Comparison of ENCODE assay signal across 18 cellular contexts in the genomic region with DNA sequence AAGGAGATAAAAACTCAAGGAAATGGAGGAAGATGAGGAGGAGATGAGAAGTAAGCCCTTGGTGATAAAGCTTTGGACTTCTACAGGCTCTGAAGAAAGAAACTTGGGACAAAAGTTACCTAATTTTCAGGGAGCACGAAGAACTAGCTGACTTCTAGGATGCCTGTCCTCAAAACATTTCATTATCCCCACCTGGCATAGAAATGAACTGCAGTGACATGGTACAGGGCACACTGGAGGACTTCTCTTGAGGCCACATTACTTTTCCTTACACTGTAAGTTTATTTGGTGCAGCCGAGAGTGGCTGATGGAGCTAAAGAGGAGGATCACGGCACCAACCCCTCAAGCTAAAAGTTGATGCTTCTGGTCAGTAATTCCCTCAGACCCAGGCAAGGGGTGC.
DNase-seq lines count a peak whose midpoint lies in the region; ATAC-seq and TF ChIP-seq lines count a peak whose summit lies in the region.
"Had no signal": no experiment of that assay in that cellular context is flagged by ENCODE, and none has a peak within 500 bp of the region (broad histone marks: within the 10 kb centered on the region; RNA-seq: fewer than 3 reads in every experiment).

No MANE protein-coding gene starts in this region.

- no peak overlapping the region for H3K27ac ChIP-seq in HEK293 (ENCODE audit: extremely low read depth, low read depth, low read length)
- peak overlapping the region; percentile 54 for H3K27ac ChIP-seq in VCaP
- no peak overlapping the region for H3K27ac ChIP-seq in thyroid gland
- H3K27ac ChIP-seq: HL-60, PC-9, SJSA1 had no signal

- peaks cover 12% of the 10 kb centered on the region for H3K4me1 Mint-ChIP-seq in activated naive CD8-positive, alpha-beta T cell treated with anti-CD3 and anti-CD28 coated beads, Interleukin-2, amount 10 ng/mL, durations not matched to agents 7 days and 5 days
- H3K4me1 Mint-ChIP-seq in activated naive CD8-positive, alpha-beta T cell treated with anti-CD3 and anti-CD28 coated beads for 36 hours: peaks cover 14% of the 10 kb centered on the region
- H3K4me1 Mint-ChIP-seq: CD14-positive monocyte had no signal

- CTCF ChIA-PET in HEK293 (lab: Yijun Ruan, JAX): no interaction called here

- TF ChIP-seq POLR2A in thyroid gland (IDR thresholded peaks at IDR 0.05): no peak

- H3K9me3 Mint-ChIP-seq in activated naive CD8-positive, alpha-beta T cell treated with anti-CD3 and anti-CD28 coated beads, Interleukin-2, amount 10 ng/mL, durations not matched to agents 7 days and 5 days: peaks cover 2% of the 10 kb centered on the region
- H3K9me3 Mint-ChIP-seq in activated naive CD8-positive, alpha-beta T cell treated with anti-CD3 and anti-CD28 coated beads for 36 hours: peaks cover 1% of the 10 kb centered on the region

- POLR2A ChIA-PET in activated naive CD8-positive, alpha-beta T cell treated with anti-CD3 and anti-CD28 coated beads, Interleukin-2, amount 10 ng/mL, durations not matched to agents 7 days and 5 days (lab: Charles Lee): no interaction called here
- POLR2A ChIA-PET in HEK293 (lab: Yijun Ruan, JAX): interaction anchor here (0.6 kb wide), 1 partner anchor 296 kb away, joined by 4 read pairs; no protein-coding TSS in a partner anchor

- TF ChIP-seq CTCF in HEK293 (tag by site-specific recombination; IDR thresholded peaks at IDR 0.05) (no peak), VCaP (conservative IDR thresholded peaks at IDR 0.05) (no peak), thyroid gland (IDR thresholded peaks at IDR 0.05) (peak in 2 of 6 experiments; percentile 15 to 28)

- H3K4me3 Mint-ChIP-seq in activated naive CD8-positive, alpha-beta T cell treated with anti-CD3 and anti-CD28 coated beads, Interleukin-2, amount 10 ng/mL, durations not matched to agents 7 days and 5 days: peak overlapping the region; percentile 9
- no peak overlapping the region for H3K4me3 Mint-ChIP-seq in activated naive CD8-positive, alpha-beta T cell treated with anti-CD3 and anti-CD28 coated beads for 36 hours
- H3K4me3 Mint-ChIP-seq: CD14-positive monocyte had no signal

- H3K27me3 Mint-ChIP-seq in activated naive CD8-positive, alpha-beta T cell treated with anti-CD3 and anti-CD28 coated beads, Interleukin-2, amount 10 ng/mL, durations not matched to agents 7 days and 5 days: peaks cover 2% of the 10 kb centered on the region
- H3K27me3 Mint-ChIP-seq in activated naive CD8-positive, alpha-beta T cell treated with anti-CD3 and anti-CD28 coated beads for 36 hours: peaks cover 8% of the 10 kb centered on the region

- no peak overlapping the region for H3K27ac Mint-ChIP-seq in activated naive CD8-positive, alpha-beta T cell treated with anti-CD3 and anti-CD28 coated beads, Interleukin-2, amount 10 ng/mL, durations not matched to agents 7 days and 5 days
- no peak overlapping the region for H3K27ac Mint-ChIP-seq in activated naive CD8-positive, alpha-beta T cell treated with anti-CD3 and anti-CD28 coated beads for 36 hours
- H3K27ac Mint-ChIP-seq: CD14-positive monocyte had no signal

- H3K4me1 ChIP-seq in HEK293 (ENCODE audit: control insufficient read depth, insufficient read depth, low read length) (no peaks in the 10 kb centered on the region), thyroid gland (no peaks in the 10 kb centered on the region)

- no peak for ATAC-seq in activated naive CD8-positive, alpha-beta T cell treated with anti-CD3 and anti-CD28 coated beads, Interleukin-2, amount 10 ng/mL, durations not matched to agents 7 days and 5 days (ENCODE audit: low read depth)

- no peaks in the 10 kb centered on the region for H3K27me3 ChIP-seq in thyroid gland
- H3K27me3 ChIP-seq: SJSA1 had no signal

- H3K36me3 ChIP-seq in HEK293 (ENCODE audit: control insufficient read depth in 2 of 2, insufficient read depth in 1 of 2, low read length in 2 of 2) (no peaks in the 10 kb centered on the region), thyroid gland (no peaks in the 10 kb centered on the region)
- H3K36me3 ChIP-seq: SJSA1 had no signal

- no peak for DNase-seq in activated naive CD8-positive, alpha-beta T cell treated with anti-CD3 and anti-CD28 coated beads, Interleukin-2, amount 10 ng/mL, durations not matched to agents 7 days and 5 days
- DNase-seq in activated naive CD8-positive, alpha-beta T cell treated with anti-CD3 and anti-CD28 coated beads for 36 hours: no peak
- DNase-seq in thyroid gland: peak; percentile 20 to 21
- no peak for DNase-seq in NCI-H524 (lab: John Stamatoyannopoulos, UW)
- DNase-seq in effector CD8-positive, alpha-beta T cell (lab: John Stamatoyannopoulos, UW): no peak
- DNase-seq: HCEC 1CT, MV-4-11, NCI-H1417, NCI-H1930, NCI-H2171, NCI-H446, NCI-H774, PC-9 had no signal

- H3K36me3 Mint-ChIP-seq in activated naive CD8-positive, alpha-beta T cell treated with anti-CD3 and anti-CD28 coated beads, Interleukin-2, amount 10 ng/mL, durations not matched to agents 7 days and 5 days: no peaks in the 10 kb centered on the region
- H3K36me3 Mint-ChIP-seq in activated naive CD8-positive, alpha-beta T cell treated with anti-CD3 and anti-CD28 coated beads for 36 hours: no peaks in the 10 kb centered on the region
- H3K36me3 Mint-ChIP-seq: CD14-positive monocyte had no signal

- 28 to 38% methylated on average over 3 of the region's 3 CpGs for WGBS in thyroid gland, 2 donors

- H3K4me3 ChIP-seq in HEK293 (ENCODE audit: low read depth, low read length) (no peak overlapping the region), thyroid gland (replicated peaks in 1 of 3) (no peak overlapping the region)
- H3K4me3 ChIP-seq: PC-9, SJSA1 had no signal

- no peaks in the 10 kb centered on the region for H3K9me3 ChIP-seq in HEK293 (ENCODE audit: control insufficient read depth, insufficient read depth, low read depth, low read length)
- no peaks in the 10 kb centered on the region for H3K9me3 ChIP-seq in thyroid gland

- intact Hi-C loops in thyroid gland (cut with DNase I): no loop called here

TF ChIP-seq in HEK293, 187 proteins besides CTCF, POLR2A, EP300 and RAD21:
- TF ChIP-seq ZNF664 (tag by site-specific recombination; IDR thresholded peaks at IDR 0.05): no peak
- TF ChIP-seq ZNF335 (tag by site-specific recombination; conservative IDR thresholded peaks at IDR 0.05): peak; percentile 47

Comparison
In these comparisons a context has a peak if more than half of its experiments do, and no peak if none do; other contexts are left out.
1. DNase-seq: peak in thyroid gland (2 of 2); none in activated naive CD8-positive, alpha-beta T cell treated with anti-CD3 and anti-CD28 coated beads, Interleukin-2, amount 10 ng/mL, durations not matched to agents 7 days and 5 days (single experiment), activated naive CD8-positive, alpha-beta T cell treated with anti-CD3 and anti-CD28 coated beads for 36 hours (single experiment), NCI-H524 (0 of 2) and effector CD8-positive, alpha-beta T cell (single experiment).